ENCODE assay signal across 1 cellular context in the genomic region with DNA sequence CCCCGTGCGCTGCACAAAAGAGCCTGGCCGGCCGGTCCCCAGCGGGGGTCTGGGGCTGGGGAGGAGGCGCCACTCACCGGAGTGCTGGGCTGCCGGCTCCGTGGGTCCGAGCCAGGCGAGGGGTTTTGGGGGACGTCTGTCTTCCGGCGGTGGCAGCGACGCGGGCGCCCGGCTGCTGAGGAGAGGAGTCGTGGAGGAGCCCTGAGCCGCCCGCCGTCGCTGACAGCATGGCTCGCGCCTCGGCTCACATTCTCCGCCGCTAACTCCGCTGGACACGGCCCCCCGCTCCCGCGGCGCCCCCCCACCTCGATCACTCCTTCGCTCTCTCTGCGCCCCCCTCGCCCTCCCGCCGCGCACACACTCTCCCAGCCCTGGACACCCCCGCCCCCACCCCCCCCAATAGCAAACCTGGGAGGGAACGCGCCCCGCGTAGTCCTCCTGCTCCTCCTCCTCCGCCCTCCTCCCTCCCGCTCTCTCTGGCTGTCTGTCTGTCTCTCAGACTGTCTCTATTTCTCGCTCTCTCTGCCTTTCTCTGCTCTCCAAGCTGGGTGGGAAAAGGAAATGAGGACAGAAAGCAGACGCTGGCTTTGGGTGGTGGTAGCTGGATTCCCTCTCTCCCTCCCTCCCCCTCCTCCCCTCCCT.
TF ChIP-seq lines count a peak whose summit lies in the region.

No MANE protein-coding gene starts in this region.

TF ChIP-seq in K562, 482 proteins besides CTCF, POLR2A, EP300 and RAD21 (continued from another document and continues in another):
- TF ChIP-seq, protein P1, sequence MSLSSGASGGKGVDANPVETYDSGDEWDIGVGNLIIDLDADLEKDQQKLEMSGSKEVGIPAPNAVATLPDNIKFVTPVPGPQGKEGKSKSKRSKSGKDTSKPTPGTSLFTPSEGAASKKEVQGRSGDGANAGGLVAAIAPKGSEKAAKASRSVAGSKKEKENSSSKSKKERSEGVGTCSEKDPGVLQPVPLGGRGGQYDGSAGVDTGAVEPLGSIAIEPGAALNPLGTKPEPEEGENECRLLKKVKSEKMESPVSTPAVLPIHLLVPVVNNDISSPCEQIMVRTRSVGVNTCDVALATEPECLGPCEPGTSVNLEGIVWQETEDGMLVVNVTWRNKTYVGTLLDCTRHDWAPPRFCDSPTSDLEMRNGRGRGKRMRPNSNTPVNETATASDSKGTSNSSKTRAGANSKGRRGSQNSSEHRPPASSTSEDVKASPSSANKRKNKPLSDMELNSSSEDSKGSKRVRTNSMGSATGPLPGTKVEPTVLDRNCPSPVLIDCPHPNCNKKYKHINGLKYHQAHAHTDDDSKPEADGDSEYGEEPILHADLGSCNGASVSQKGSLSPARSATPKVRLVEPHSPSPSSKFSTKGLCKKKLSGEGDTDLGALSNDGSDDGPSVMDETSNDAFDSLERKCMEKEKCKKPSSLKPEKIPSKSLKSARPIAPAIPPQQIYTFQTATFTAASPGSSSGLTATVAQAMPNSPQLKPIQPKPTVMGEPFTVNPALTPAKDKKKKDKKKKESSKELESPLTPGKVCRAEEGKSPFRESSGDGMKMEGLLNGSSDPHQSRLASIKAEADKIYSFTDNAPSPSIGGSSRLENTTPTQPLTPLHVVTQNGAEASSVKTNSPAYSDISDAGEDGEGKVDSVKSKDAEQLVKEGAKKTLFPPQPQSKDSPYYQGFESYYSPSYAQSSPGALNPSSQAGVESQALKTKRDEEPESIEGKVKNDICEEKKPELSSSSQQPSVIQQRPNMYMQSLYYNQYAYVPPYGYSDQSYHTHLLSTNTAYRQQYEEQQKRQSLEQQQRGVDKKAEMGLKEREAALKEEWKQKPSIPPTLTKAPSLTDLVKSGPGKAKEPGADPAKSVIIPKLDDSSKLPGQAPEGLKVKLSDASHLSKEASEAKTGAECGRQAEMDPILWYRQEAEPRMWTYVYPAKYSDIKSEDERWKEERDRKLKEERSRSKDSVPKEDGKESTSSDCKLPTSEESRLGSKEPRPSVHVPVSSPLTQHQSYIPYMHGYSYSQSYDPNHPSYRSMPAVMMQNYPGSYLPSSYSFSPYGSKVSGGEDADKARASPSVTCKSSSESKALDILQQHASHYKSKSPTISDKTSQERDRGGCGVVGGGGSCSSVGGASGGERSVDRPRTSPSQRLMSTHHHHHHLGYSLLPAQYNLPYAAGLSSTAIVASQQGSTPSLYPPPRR (CRISPR knock-in tag; IDR thresholded peaks at IDR 0.05; ENCODE audit: borderline replicate concordance), result no peak
- no peak for TF ChIP-seq ZC3H11A (IDR thresholded peaks at IDR 0.05; ENCODE audit: low read depth, low read length)
- no peak for TF ChIP-seq GABPB2 (CRISPR knock-in tag; conservative IDR thresholded peaks at IDR 0.05)
- no peak for TF ChIP-seq ZZZ3 (IDR thresholded peaks at IDR 0.05)
- no peak for TF ChIP-seq CXXC5 (CRISPR knock-in tag; IDR thresholded peaks at IDR 0.05)
- TF ChIP-seq XRCC5 (IDR thresholded peaks at IDR 0.05; ENCODE audit: low read depth, low read length), result no peak
- TF ChIP-seq, protein P2, sequence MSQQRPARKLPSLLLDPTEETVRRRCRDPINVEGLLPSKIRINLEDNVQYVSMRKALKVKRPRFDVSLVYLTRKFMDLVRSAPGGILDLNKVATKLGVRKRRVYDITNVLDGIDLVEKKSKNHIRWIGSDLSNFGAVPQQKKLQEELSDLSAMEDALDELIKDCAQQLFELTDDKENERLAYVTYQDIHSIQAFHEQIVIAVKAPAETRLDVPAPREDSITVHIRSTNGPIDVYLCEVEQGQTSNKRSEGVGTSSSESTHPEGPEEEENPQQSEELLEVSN (IDR thresholded peaks at IDR 0.05; ENCODE audit: borderline replicate concordance in 1 of 2, extremely low read depth in 1 of 2, insufficient read depth in 1 of 2, insufficient read length in 1 of 2, low read depth in 1 of 2, low read length in 1 of 2, poor library complexity in 1 of 2, severe bottlenecking in 1 of 2), result peak in 1 of 2 experiments; percentile 43
- TF ChIP-seq SMARCA4 (IDR thresholded peaks at IDR 0.05), result no peak
- no peak for TF ChIP-seq TAF1 (IDR thresholded peaks at IDR 0.05; ENCODE audit: control insufficient read depth, extremely low read depth, insufficient read depth, low read length, severe bottlenecking)
- 0 out of 2 replicates have a peak, but pooled peaks have one; percentile 28 for TF ChIP-seq CTBP1 (IDR thresholded peaks at IDR 0.05; ENCODE audit: borderline replicate concordance)
- no peak for TF ChIP-seq ZC3H8 (IDR thresholded peaks at IDR 0.05)
- no peak for TF ChIP-seq HDAC3 (IDR thresholded peaks at IDR 0.05; ENCODE audit: borderline replicate concordance, partially characterized antibody)
- TF ChIP-seq, protein P3, sequence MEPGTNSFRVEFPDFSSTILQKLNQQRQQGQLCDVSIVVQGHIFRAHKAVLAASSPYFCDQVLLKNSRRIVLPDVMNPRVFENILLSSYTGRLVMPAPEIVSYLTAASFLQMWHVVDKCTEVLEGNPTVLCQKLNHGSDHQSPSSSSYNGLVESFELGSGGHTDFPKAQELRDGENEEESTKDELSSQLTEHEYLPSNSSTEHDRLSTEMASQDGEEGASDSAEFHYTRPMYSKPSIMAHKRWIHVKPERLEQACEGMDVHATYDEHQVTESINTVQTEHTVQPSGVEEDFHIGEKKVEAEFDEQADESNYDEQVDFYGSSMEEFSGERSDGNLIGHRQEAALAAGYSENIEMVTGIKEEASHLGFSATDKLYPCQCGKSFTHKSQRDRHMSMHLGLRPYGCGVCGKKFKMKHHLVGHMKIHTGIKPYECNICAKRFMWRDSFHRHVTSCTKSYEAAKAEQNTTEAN (CRISPR knock-in tag; IDR thresholded peaks at IDR 0.05), result no peak
- TF ChIP-seq GATAD2B (IDR thresholded peaks at IDR 0.05; ENCODE audit: borderline replicate concordance), result no peak
- no peak for TF ChIP-seq ETS2 (tag; IDR thresholded peaks at IDR 0.05; ENCODE audit: borderline replicate concordance, poor library complexity, severe bottlenecking)
- no peak for TF ChIP-seq ZNF551 (CRISPR knock-in tag; IDR thresholded peaks at IDR 0.05)
- TF ChIP-seq SP1 (CRISPR knock-in tag; IDR thresholded peaks at IDR 0.05), result no peak
- TF ChIP-seq ZNF274 (IDR thresholded peaks at IDR 0.05; ENCODE audit: borderline replicate concordance, low read depth, low read length), result no peak
- TF ChIP-seq KDM1A (IDR thresholded peaks at IDR 0.05), result no peak; a peak in 1 of 4 replicates
- no peak for TF ChIP-seq KAT8 (IDR thresholded peaks at IDR 0.05; ENCODE audit: low read depth)
- no peak for TF ChIP-seq ZSCAN29 (IDR thresholded peaks at IDR 0.05)
- TF ChIP-seq ZNF146 (CRISPR knock-in tag; IDR thresholded peaks at IDR 0.05; ENCODE audit: unreplicated experiment), result no peak
- TF ChIP-seq PHF20 (IDR thresholded peaks at IDR 0.05; ENCODE audit: partially characterized antibody), result no peak
- TF ChIP-seq, protein P4, sequence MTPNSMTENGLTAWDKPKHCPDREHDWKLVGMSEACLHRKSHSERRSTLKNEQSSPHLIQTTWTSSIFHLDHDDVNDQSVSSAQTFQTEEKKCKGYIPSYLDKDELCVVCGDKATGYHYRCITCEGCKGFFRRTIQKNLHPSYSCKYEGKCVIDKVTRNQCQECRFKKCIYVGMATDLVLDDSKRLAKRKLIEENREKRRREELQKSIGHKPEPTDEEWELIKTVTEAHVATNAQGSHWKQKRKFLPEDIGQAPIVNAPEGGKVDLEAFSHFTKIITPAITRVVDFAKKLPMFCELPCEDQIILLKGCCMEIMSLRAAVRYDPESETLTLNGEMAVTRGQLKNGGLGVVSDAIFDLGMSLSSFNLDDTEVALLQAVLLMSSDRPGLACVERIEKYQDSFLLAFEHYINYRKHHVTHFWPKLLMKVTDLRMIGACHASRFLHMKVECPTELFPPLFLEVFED (CRISPR knock-in tag; conservative IDR thresholded peaks at IDR 0.05), result no peak
- TF ChIP-seq ZNF263 (CRISPR knock-in tag; IDR thresholded peaks at IDR 0.05; ENCODE audit: borderline replicate concordance), result peak; percentile 97
- no peak for TF ChIP-seq SREBF2 (CRISPR knock-in tag; IDR thresholded peaks at IDR 0.05)
- no peak for TF ChIP-seq POLR2AphosphoS5 (IDR thresholded peaks at IDR 0.05; ENCODE audit: control insufficient read depth, insufficient read depth, low read depth, low read length)
- TF ChIP-seq SAFB2 (IDR thresholded peaks at IDR 0.05; ENCODE audit: borderline replicate concordance, low read depth, low read length, severe bottlenecking), result no peak
- TF ChIP-seq ZFX (CRISPR knock-in tag; IDR thresholded peaks at IDR 0.05), result 0 out of 2 replicates have a peak, but pooled peaks have one; percentile 22
- no peak for TF ChIP-seq POLR2G (IDR thresholded peaks at IDR 0.05; ENCODE audit: low read depth, low read length)
- no peak for TF ChIP-seq SRSF7 (optimal IDR thresholded peaks at IDR 0.05; ENCODE audit: low read depth, low read length)
- TF ChIP-seq MEF2D (tag; conservative IDR thresholded peaks at IDR 0.05; ENCODE audit: low read depth), result no peak
- no peak for TF ChIP-seq ADNP (tag; IDR thresholded peaks at IDR 0.05)
- no peak for TF ChIP-seq KDM2B (CRISPR knock-in tag; IDR thresholded peaks at IDR 0.05)
- TF ChIP-seq GABPA (tag; conservative IDR thresholded peaks at IDR 0.05; ENCODE audit: low read depth), result no peak
- TF ChIP-seq JUNB (CRISPR knock-in tag; conservative IDR thresholded peaks at IDR 0.05), result no peak
- TF ChIP-seq, protein P5, sequence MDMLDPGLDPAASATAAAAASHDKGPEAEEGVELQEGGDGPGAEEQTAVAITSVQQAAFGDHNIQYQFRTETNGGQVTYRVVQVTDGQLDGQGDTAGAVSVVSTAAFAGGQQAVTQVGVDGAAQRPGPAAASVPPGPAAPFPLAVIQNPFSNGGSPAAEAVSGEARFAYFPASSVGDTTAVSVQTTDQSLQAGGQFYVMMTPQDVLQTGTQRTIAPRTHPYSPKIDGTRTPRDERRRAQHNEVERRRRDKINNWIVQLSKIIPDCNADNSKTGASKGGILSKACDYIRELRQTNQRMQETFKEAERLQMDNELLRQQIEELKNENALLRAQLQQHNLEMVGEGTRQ (CRISPR knock-in tag; IDR thresholded peaks at IDR 0.05), result no peak
- TF ChIP-seq ZNF445 (CRISPR knock-in tag; IDR thresholded peaks at IDR 0.05; ENCODE audit: low read depth), result no peak
- TF ChIP-seq MCM2 (IDR thresholded peaks at IDR 0.05; ENCODE audit: low read depth), result peak; percentile 88; the same call in 1 of the 2 replicates
- peak; percentile 11 for TF ChIP-seq PCBP1 (IDR thresholded peaks at IDR 0.05; ENCODE audit: low read depth, low read length, poor library complexity, severe bottlenecking)
- no peak for TF ChIP-seq ZNF316 (IDR thresholded peaks at IDR 0.05)
- no peak for TF ChIP-seq FOXA1 (IDR thresholded peaks at IDR 0.05; ENCODE audit: borderline replicate concordance)
- no peak for TF ChIP-seq ZNF778 (CRISPR knock-in tag; IDR thresholded peaks at IDR 0.05)
- no peak for TF ChIP-seq PHTF2 (CRISPR knock-in tag; IDR thresholded peaks at IDR 0.05)
- TF ChIP-seq, protein P6, sequence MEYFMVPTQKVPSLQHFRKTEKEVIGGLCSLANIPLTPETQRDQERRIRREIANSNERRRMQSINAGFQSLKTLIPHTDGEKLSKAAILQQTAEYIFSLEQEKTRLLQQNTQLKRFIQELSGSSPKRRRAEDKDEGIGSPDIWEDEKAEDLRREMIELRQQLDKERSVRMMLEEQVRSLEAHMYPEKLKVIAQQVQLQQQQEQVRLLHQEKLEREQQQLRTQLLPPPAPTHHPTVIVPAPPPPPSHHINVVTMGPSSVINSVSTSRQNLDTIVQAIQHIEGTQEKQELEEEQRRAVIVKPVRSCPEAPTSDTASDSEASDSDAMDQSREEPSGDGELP (CRISPR knock-in tag; IDR thresholded peaks at IDR 0.05; ENCODE audit: borderline replicate concordance), result no peak
- no peak for TF ChIP-seq ZNF584 (CRISPR knock-in tag; IDR thresholded peaks at IDR 0.05; ENCODE audit: low read depth)
- no peak for TF ChIP-seq TAL1 (IDR thresholded peaks at IDR 0.05)
- no peak for TF ChIP-seq GTF2A2 (tag; IDR thresholded peaks at IDR 0.05)
- TF ChIP-seq BRF1 (IDR thresholded peaks at IDR 0.05; ENCODE audit: borderline replicate concordance, extremely low read depth, insufficient read length), result no peak
- no peak for TF ChIP-seq SRF (CRISPR knock-in tag; IDR thresholded peaks at IDR 0.05)
- TF ChIP-seq, protein P7, sequence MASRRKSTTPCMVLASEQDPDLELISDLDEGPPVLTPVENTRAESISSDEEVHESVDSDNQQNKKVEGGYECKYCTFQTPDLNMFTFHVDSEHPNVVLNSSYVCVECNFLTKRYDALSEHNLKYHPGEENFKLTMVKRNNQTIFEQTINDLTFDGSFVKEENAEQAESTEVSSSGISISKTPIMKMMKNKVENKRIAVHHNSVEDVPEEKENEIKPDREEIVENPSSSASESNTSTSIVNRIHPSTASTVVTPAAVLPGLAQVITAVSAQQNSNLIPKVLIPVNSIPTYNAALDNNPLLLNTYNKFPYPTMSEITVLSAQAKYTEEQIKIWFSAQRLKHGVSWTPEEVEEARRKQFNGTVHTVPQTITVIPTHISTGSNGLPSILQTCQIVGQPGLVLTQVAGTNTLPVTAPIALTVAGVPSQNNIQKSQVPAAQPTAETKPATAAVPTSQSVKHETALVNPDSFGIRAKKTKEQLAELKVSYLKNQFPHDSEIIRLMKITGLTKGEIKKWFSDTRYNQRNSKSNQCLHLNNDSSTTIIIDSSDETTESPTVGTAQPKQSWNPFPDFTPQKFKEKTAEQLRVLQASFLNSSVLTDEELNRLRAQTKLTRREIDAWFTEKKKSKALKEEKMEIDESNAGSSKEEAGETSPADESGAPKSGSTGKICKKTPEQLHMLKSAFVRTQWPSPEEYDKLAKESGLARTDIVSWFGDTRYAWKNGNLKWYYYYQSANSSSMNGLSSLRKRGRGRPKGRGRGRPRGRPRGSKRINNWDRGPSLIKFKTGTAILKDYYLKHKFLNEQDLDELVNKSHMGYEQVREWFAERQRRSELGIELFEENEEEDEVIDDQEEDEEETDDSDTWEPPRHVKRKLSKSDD (conservative IDR thresholded peaks at IDR 0.05; ENCODE audit: low read length), result no peak
- no peak for TF ChIP-seq ZNF282 (CRISPR knock-in tag; IDR thresholded peaks at IDR 0.05)
- TF ChIP-seq NFRKB (IDR thresholded peaks at IDR 0.05; ENCODE audit: low read depth), result no peak
- TF ChIP-seq ATF7 (IDR thresholded peaks at IDR 0.05), result no peak
- no peak for TF ChIP-seq ARID2 (IDR thresholded peaks at IDR 0.05)
- TF ChIP-seq, protein P8, sequence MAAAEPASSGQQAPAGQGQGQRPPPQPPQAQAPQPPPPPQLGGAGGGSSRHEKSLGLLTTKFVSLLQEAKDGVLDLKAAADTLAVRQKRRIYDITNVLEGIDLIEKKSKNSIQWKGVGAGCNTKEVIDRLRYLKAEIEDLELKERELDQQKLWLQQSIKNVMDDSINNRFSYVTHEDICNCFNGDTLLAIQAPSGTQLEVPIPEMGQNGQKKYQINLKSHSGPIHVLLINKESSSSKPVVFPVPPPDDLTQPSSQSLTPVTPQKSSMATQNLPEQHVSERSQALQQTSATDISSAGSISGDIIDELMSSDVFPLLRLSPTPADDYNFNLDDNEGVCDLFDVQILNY (CRISPR knock-in tag; IDR thresholded peaks at IDR 0.05), result no peak
- no peak for TF ChIP-seq NR2C1 (IDR thresholded peaks at IDR 0.05)
- TF ChIP-seq NR2C1 (tag; IDR thresholded peaks at IDR 0.05), result no peak
- TF ChIP-seq CBX8 (IDR thresholded peaks at IDR 0.05; ENCODE audit: borderline replicate concordance, extremely low read depth, low read depth, low read length, poor library complexity, severe bottlenecking), result no peak
- no peak for TF ChIP-seq JUND (IDR thresholded peaks at IDR 0.05; ENCODE audit: borderline replicate concordance, low read depth, low read length)
- TF ChIP-seq JUND (tag; IDR thresholded peaks at IDR 0.05; ENCODE audit: borderline replicate concordance, low read depth, low read length), result no peak
